In genomic region chr2:217903142-217903858, GRCh38 we compare ENCODE assay signal across 13 cellular contexts.
DNase-seq lines count a peak whose midpoint lies in the region; ATAC-seq and TF ChIP-seq lines count a peak whose summit lies in the region.
"Had no signal": no experiment of that assay in that cellular context is flagged by ENCODE, and none has a peak within 500 bp of the region (broad histone marks: within the 10 kb centered on the region; RNA-seq: fewer than 3 reads in every experiment).

No MANE protein-coding gene starts in this region.

- peaks cover 9% of the 10 kb centered on the region for H3K27me3 Mint-ChIP-seq in HFFc6 (ENCODE audit: insufficient read depth)
- peaks cover 7 to 50% (median 24%) of the 10 kb centered on the region in 5 donors for H3K27me3 Mint-ChIP-seq in naive thymus-derived CD8-positive, alpha-beta T cell

- peak overlapping the region; percentile 27 for H3K4me3 Mint-ChIP-seq in HFFc6
- H3K4me3 Mint-ChIP-seq in naive thymus-derived CD8-positive, alpha-beta T cell: no peak overlapping the region
- H3K4me3 Mint-ChIP-seq: activated T-cell treated with anti-CD3 and anti-CD28 coated beads, Interleukin-2, amount 50 U/mL, for 24 hours; central memory CD8-positive, alpha-beta T cell had no signal

- DNase-seq in HFFc6 (no peak), caudate nucleus (lab: John Stamatoyannopoulos, UW) (no peak), substantia nigra (lab: John Stamatoyannopoulos, UW) (no peak), omental fat pad (ENCODE audit: low spot score) (no peak)
- DNase-seq in stimulated activated CD4-positive, alpha-beta T cell treated with anti-CD3 and anti-CD28 coated beads, Interleukin-4, amount 100 ng/mL, for 4 hours: no peak
- no peak for DNase-seq in activated naive CD4-positive, alpha-beta T cell treated with Interleukin-2 at 50 U/mL for 16 hours
- DNase-seq in naive thymus-derived CD8-positive, alpha-beta T cell: no peak
- DNase-seq: activated T-cell treated with anti-CD3 and anti-CD28 coated beads, Interleukin-2, amount 50 U/mL, for 24 hours; midbrain; stimulated activated naive CD4-positive, alpha-beta T cell treated with Interleukin-2 at 50 U/mL for 16 hours had no signal

- TF ChIP-seq CTCF in HFFc6 (IDR thresholded peaks at IDR 0.05) (no peak), omental fat pad (IDR thresholded peaks at IDR 0.05) (no peak)

- H3K36me3 ChIP-seq in mesodermal cell (ENCODE audit: control insufficient read depth, insufficient read depth, low read length): peaks cover 21% of the 10 kb centered on the region
- H3K36me3 ChIP-seq: HAP-1 had no signal

- no peak for ATAC-seq in omental fat pad (ENCODE audit: low FRiP score)
- no peak for ATAC-seq in naive thymus-derived CD8-positive, alpha-beta T cell

- peaks cover 61% of the 10 kb centered on the region for H3K4me1 Mint-ChIP-seq in HFFc6 (ENCODE audit: low read depth)
- peaks cover 2 to 33% (median 21%) of the 10 kb centered on the region in 4 donors for H3K4me1 Mint-ChIP-seq in naive thymus-derived CD8-positive, alpha-beta T cell
- H3K4me1 Mint-ChIP-seq: central memory CD8-positive, alpha-beta T cell had no signal

- H3K27ac ChIP-seq in caudate nucleus (ENCODE audit: low read depth, low read length) (peak overlapping the region; percentile 95), mesodermal cell (ENCODE audit: low read depth, low read length, severe bottlenecking) (peak overlapping the region; percentile 78), substantia nigra (ENCODE audit: low read depth, low read length, poor library complexity, severe bottlenecking) (peak overlapping the region; percentile 96)

- H3K4me3 ChIP-seq in mesodermal cell (ENCODE audit: extremely low read depth, insufficient read depth, low read length, poor library complexity, severe bottlenecking): no peak overlapping the region
- H3K4me3 ChIP-seq: HAP-1 had no signal

- H3K4me1 ChIP-seq in mesodermal cell (ENCODE audit: control insufficient read depth, insufficient read depth, low read length, poor library complexity, severe bottlenecking): peaks cover 40% of the 10 kb centered on the region
- H3K4me1 ChIP-seq: HAP-1 had no signal

- H3K9me3 ChIP-seq in mesodermal cell (ENCODE audit: control insufficient read depth, low read length): no peaks in the 10 kb centered on the region
- H3K9me3 ChIP-seq: HAP-1 had no signal

- peak overlapping the region; percentile 83 for H3K27ac Mint-ChIP-seq in HFFc6
- peak overlapping the region in 3 of 10 donors; percentile 2 to 49 (median 18) for H3K27ac Mint-ChIP-seq in naive thymus-derived CD8-positive, alpha-beta T cell
- H3K27ac Mint-ChIP-seq: activated T-cell treated with anti-CD3 and anti-CD28 coated beads, Interleukin-2, amount 50 U/mL, for 24 hours had no signal

- WGBS in mesodermal cell (ENCODE audit: insufficient coverage in 2 of 2), 2 experiments: 94 to 96% methylated on average over 6 to 7 of the region's 8 CpGs

- H3K36me3 Mint-ChIP-seq in HFFc6 (ENCODE audit: low read depth): peaks cover 20% of the 10 kb centered on the region
- no peaks in the 10 kb centered on the region for H3K36me3 Mint-ChIP-seq in naive thymus-derived CD8-positive, alpha-beta T cell

- H3K9me3 Mint-ChIP-seq in HFFc6: no peaks in the 10 kb centered on the region
- no peaks in the 10 kb centered on the region for H3K9me3 Mint-ChIP-seq in naive thymus-derived CD8-positive, alpha-beta T cell
- H3K9me3 Mint-ChIP-seq: activated T-cell treated with anti-CD3 and anti-CD28 coated beads, Interleukin-2, amount 50 U/mL, for 24 hours; central memory CD8-positive, alpha-beta T cell had no signal

- POLR2A ChIA-PET in naive thymus-derived CD8-positive, alpha-beta T cell (lab: Charles Lee): no interaction called here
